ENCODE assay signal across 9 cellular contexts in genomic region chr4:123350191-123350544, GRCh38. TPM values are rescaled to one million over a fixed set of nuclear protein-coding genes. Genes with fewer than 3 reads are reported as not detected.
DNase-seq lines count a peak whose midpoint lies in the region; ATAC-seq, FAIRE-seq and TF ChIP-seq lines count a peak whose summit lies in the region.
"Had no signal": no experiment of that assay in that cellular context is flagged by ENCODE, and none has a peak within 500 bp of the region (broad histone marks: within the 10 kb centered on the region; RNA-seq: fewer than 3 reads in every experiment).

No MANE protein-coding gene starts in this region.

- peak; percentile 50 for FAIRE-seq in G401.6 (lab: Jason Lieb, UNC)
- FAIRE-seq: GM12892 had no signal

- intact Hi-C loops in left lung (cut with DNase I) (no loop called here), esophagus muscularis mucosa (cut with DNase I) (no loop called here)

- H3K4me1 ChIP-seq in left lung = peaks cover 0 to 5% of the 10 kb centered on the region in 2 donors
- H3K4me1 ChIP-seq in esophagus muscularis mucosa = peaks cover 10 to 20% (median 15%) of the 10 kb centered on the region in 4 donors

- H3K36me3 ChIP-seq in left lung = no peaks in the 10 kb centered on the region
- H3K36me3 ChIP-seq in esophagus muscularis mucosa = no peaks in the 10 kb centered on the region

- H3K9me3 ChIP-seq in left lung (no peaks in the 10 kb centered on the region), esophagus muscularis mucosa (no peaks in the 10 kb centered on the region)

- H3K27me3 ChIP-seq in left lung = no peaks in the 10 kb centered on the region
- H3K27me3 ChIP-seq in esophagus muscularis mucosa = no peaks in the 10 kb centered on the region

- TF ChIP-seq EP300 in esophagus muscularis mucosa (IDR thresholded peaks at IDR 0.05) = no peak

- no peak for TF ChIP-seq CTCF in left lung (IDR thresholded peaks at IDR 0.05)
- TF ChIP-seq CTCF in esophagus muscularis mucosa (IDR thresholded peaks at IDR 0.05) = no peak

- TF ChIP-seq POLR2A in esophagus muscularis mucosa (IDR thresholded peaks at IDR 0.05; ENCODE audit: low read depth) = no peak

- 86% methylated on average over 5 of the region's 5 CpGs for whole genome bisulfite sequencing in esophagus muscularis mucosa

- H3K4me3 ChIP-seq in left lung (no peak overlapping the region), esophagus muscularis mucosa (no peak overlapping the region)

- DNase-seq in LoVo (ENCODE audit: low spot score) = peak; percentile 78
- peak; percentile 54 for DNase-seq in amniotic epithelial cell (ENCODE audit: low read depth)
- no peak for DNase-seq in left lung
- DNase-seq in esophagus muscularis mucosa (ENCODE audit: extremely low spot score) = no peak
- DNase-seq in activated CD4-positive, alpha-beta T cell treated with anti-CD3 and anti-CD28 coated beads, Interleukin-2, amount 50 U/mL, for 48 hours = no peak

- H3K27ac ChIP-seq in left lung (no peak overlapping the region), esophagus muscularis mucosa (replicated peaks in 1 of 4) (no peak overlapping the region)

- ATAC-seq in left lung (peak; percentile 10), HG03565 (IDR thresholded peaks at IDR 0.05; ENCODE audit: unreplicated experiment) (no peak), HG02973 (IDR thresholded peaks at IDR 0.05; ENCODE audit: unreplicated experiment) (no peak)

RNA-seq across cellular contexts. Expression of gene SPRY1, which starts 46.4 kb away (rescaled TPM):
- total RNA-seq in left lung = 10 to 100 TPM; 85.1 to 95.5 TPM
- total RNA-seq in esophagus muscularis mucosa = 100 to 1,000 TPM; 103 to 136 (median 136) TPM

Comparison
In these comparisons a context has a peak if more than half of its experiments do, and no peak if none do; other contexts are left out.
1. DNase-seq: peak in LoVo (single experiment) and amniotic epithelial cell (single experiment); none in left lung (0 of 2), esophagus muscularis mucosa (single experiment) and activated CD4-positive, alpha-beta T cell treated with anti-CD3 and anti-CD28 coated beads, Interleukin-2, amount 50 U/mL, for 48 hours (0 of 2).